ENCODE assay signal across 8 cellular contexts in genomic region chr20:31676534-31677030, GRCh38. TPM values are rescaled to one million over a fixed set of nuclear protein-coding genes. Genes with fewer than 3 reads are reported as not detected.
DNase-seq lines count a peak whose midpoint lies in the region; ATAC-seq and TF ChIP-seq lines count a peak whose summit lies in the region.

No MANE protein-coding gene starts in this region.

- H3K9me3 ChIP-seq in right lobe of liver, result no peaks in the 10 kb centered on the region
- no peaks in the 10 kb centered on the region for H3K9me3 ChIP-seq in suprapubic skin

- H3K27me3 ChIP-seq in right lobe of liver (no peaks in the 10 kb centered on the region), suprapubic skin (no peaks in the 10 kb centered on the region)

- peaks cover 52% of the 10 kb centered on the region for H3K36me3 Mint-ChIP-seq in activated CD8-positive, alpha-beta memory T cell treated with anti-CD3 and anti-CD28 coated beads, Interleukin-2, amount 10 ng/mL, durations not matched to agents 7 days and 5 days
- H3K36me3 Mint-ChIP-seq in activated T-helper 17 cell treated with anti-CD3 and anti-CD28 coated beads, Interleukin-2, amount 50 U/mL, for 72 hours (ENCODE audit: low read depth), result peaks cover 100% of the 10 kb centered on the region

- H3K4me3 ChIP-seq in right lobe of liver, result no peak overlapping the region
- no peak overlapping the region for H3K4me3 ChIP-seq in suprapubic skin

- no peak for TF ChIP-seq EP300 in suprapubic skin (IDR thresholded peaks at IDR 0.05)

- no peak for DNase-seq in activated CD8-positive, alpha-beta memory T cell treated with anti-CD3 and anti-CD28 coated beads, Interleukin-2, amount 10 ng/mL, durations not matched to agents 7 days and 5 days
- no peak for DNase-seq in activated CD8-positive, alpha-beta memory T cell treated with anti-CD3 and anti-CD28 coated beads for 24 hours
- DNase-seq in right lobe of liver, result no peak
- no peak for DNase-seq in suprapubic skin (ENCODE audit: low spot score in 2 of 2)
- DNase-seq in NK-92 treated with Interleukin-12 subunit alpha and Interleukin-12 subunit beta, amount 100 ng/mL, for 24 hours (lab: John Stamatoyannopoulos, UW), result no peak
- DNase-seq in stimulated activated CD4-positive, alpha-beta T cell treated with anti-CD3 and anti-CD28 coated beads, Interleukin-4, amount 100 ng/mL, for 24 hours, result no peak

- no peaks in the 10 kb centered on the region for H3K36me3 ChIP-seq in right lobe of liver
- peaks cover 5% of the 10 kb centered on the region for H3K36me3 ChIP-seq in suprapubic skin

- peak overlapping the region; percentile 97 for H3K27ac Mint-ChIP-seq in activated CD8-positive, alpha-beta memory T cell treated with anti-CD3 and anti-CD28 coated beads, Interleukin-2, amount 10 ng/mL, durations not matched to agents 7 days and 5 days
- H3K27ac Mint-ChIP-seq in activated T-helper 17 cell treated with anti-CD3 and anti-CD28 coated beads, Interleukin-2, amount 50 U/mL, for 72 hours, result peak overlapping the region; percentile 88

- 87% methylated on average over 4 of the region's 8 CpGs for WGBS in right lobe of liver (ENCODE audit: insufficient coverage, low coverage, low lambda C conversion rate, missing lambda C conversion rate)
- WGBS in suprapubic skin, result 85% methylated on average over 8 of the region's 8 CpGs

- H3K27ac ChIP-seq in right lobe of liver (peak overlapping the region in 2 of 3 donors; percentile 66 to 79), suprapubic skin (peak overlapping the region; percentile 7)

- peak overlapping the region; percentile 85 for H3K4me3 Mint-ChIP-seq in activated CD8-positive, alpha-beta memory T cell treated with anti-CD3 and anti-CD28 coated beads, Interleukin-2, amount 10 ng/mL, durations not matched to agents 7 days and 5 days
- peak overlapping the region; percentile 88 for H3K4me3 Mint-ChIP-seq in activated T-helper 17 cell treated with anti-CD3 and anti-CD28 coated beads, Interleukin-2, amount 50 U/mL, for 72 hours

- CTCF ChIA-PET in activated CD8-positive, alpha-beta memory T cell treated with anti-CD3 and anti-CD28 coated beads, Interleukin-2, amount 10 ng/mL, durations not matched to agents 7 days and 5 days (lab: Charles Lee), result interaction anchor here (0.8 to 8.1 kb wide), 9 partner anchors 8 to 72 kb away, joined by 3 to 94 read pairs (median 8); partner anchors contain the start of genes BCL2L1 and TPX2

- intact Hi-C loops in right lobe of liver (cut with DNase I), result no loop called here

- no peaks in the 10 kb centered on the region for H3K9me3 Mint-ChIP-seq in activated CD8-positive, alpha-beta memory T cell treated with anti-CD3 and anti-CD28 coated beads, Interleukin-2, amount 10 ng/mL, durations not matched to agents 7 days and 5 days (ENCODE audit: low read depth)
- no peaks in the 10 kb centered on the region for H3K9me3 Mint-ChIP-seq in activated T-helper 17 cell treated with anti-CD3 and anti-CD28 coated beads, Interleukin-2, amount 50 U/mL, for 72 hours

- TF ChIP-seq CTCF in right lobe of liver (IDR thresholded peaks at IDR 0.05) (no peak), suprapubic skin (IDR thresholded peaks at IDR 0.05) (no peak)

- ATAC-seq in activated CD8-positive, alpha-beta memory T cell treated with anti-CD3 and anti-CD28 coated beads, Interleukin-2, amount 10 ng/mL, durations not matched to agents 7 days and 5 days, result no peak
- no peak for ATAC-seq in activated T-helper 17 cell treated with anti-CD3 and anti-CD28 coated beads, Interleukin-2, amount 50 U/mL, for 72 hours (replicated peaks)
- ATAC-seq in right lobe of liver, result no peak
- no peak for ATAC-seq in HG02571 (IDR thresholded peaks at IDR 0.05; ENCODE audit: unreplicated experiment)

- H3K27me3 Mint-ChIP-seq in activated CD8-positive, alpha-beta memory T cell treated with anti-CD3 and anti-CD28 coated beads, Interleukin-2, amount 10 ng/mL, durations not matched to agents 7 days and 5 days, result no peaks in the 10 kb centered on the region
- no peaks in the 10 kb centered on the region for H3K27me3 Mint-ChIP-seq in activated T-helper 17 cell treated with anti-CD3 and anti-CD28 coated beads, Interleukin-2, amount 50 U/mL, for 72 hours

- no peak for TF ChIP-seq POLR2A in right lobe of liver (IDR thresholded peaks at IDR 0.05)
- no peak for TF ChIP-seq POLR2A in suprapubic skin (IDR thresholded peaks at IDR 0.05)

- peaks cover 0 to 62% (median 24%) of the 10 kb centered on the region in 4 donors for H3K4me1 ChIP-seq in right lobe of liver
- H3K4me1 ChIP-seq in suprapubic skin, result peaks cover 79% of the 10 kb centered on the region

- peaks cover 94% of the 10 kb centered on the region for H3K4me1 Mint-ChIP-seq in activated CD8-positive, alpha-beta memory T cell treated with anti-CD3 and anti-CD28 coated beads, Interleukin-2, amount 10 ng/mL, durations not matched to agents 7 days and 5 days
- peaks cover 73% of the 10 kb centered on the region for H3K4me1 Mint-ChIP-seq in activated T-helper 17 cell treated with anti-CD3 and anti-CD28 coated beads, Interleukin-2, amount 50 U/mL, for 72 hours

RNA-seq across cellular contexts. Expression of gene COX4I2, which starts 38.9 kb away (rescaled TPM):
- not detected for total RNA-seq in activated CD8-positive, alpha-beta memory T cell treated with anti-CD3 and anti-CD28 coated beads, Interleukin-2, amount 10 ng/mL, durations not matched to agents 7 days and 5 days
- not detected for total RNA-seq in activated T-helper 17 cell treated with anti-CD3 and anti-CD28 coated beads, Interleukin-2, amount 50 U/mL, for 72 hours
- not detected for total RNA-seq in right lobe of liver
- 1 to 10 TPM in 1 of 4 donors, not detected in 3; 2.7 TPM for total RNA-seq in suprapubic skin

RNA-seq across cellular contexts. Expression of gene BCL2L1, which starts 46.1 kb away (rescaled TPM):
- total RNA-seq in activated CD8-positive, alpha-beta memory T cell treated with anti-CD3 and anti-CD28 coated beads, Interleukin-2, amount 10 ng/mL, durations not matched to agents 7 days and 5 days, result 100 to 1,000 TPM in 1 of 2 experiments, 10 to 100 TPM in 1; 69.8 to 121 TPM
- 100 to 1,000 TPM in 1 of 2 donors, 10 to 100 TPM in 1; 86.7 to 134 TPM for total RNA-seq in activated T-helper 17 cell treated with anti-CD3 and anti-CD28 coated beads, Interleukin-2, amount 50 U/mL, for 72 hours
- total RNA-seq in right lobe of liver (10 to 100 TPM; 30.5 to 96.1 (median 63.4) TPM), suprapubic skin (100 to 1,000 TPM; 104 to 120 (median 107) TPM)
